In genomic region chr1:217333939-217334338, GRCh38 we compare ENCODE assay signal across 2 cellular contexts.
TF ChIP-seq lines count a peak whose summit lies in the region.

No MANE protein-coding gene starts in this region.

TF ChIP-seq in HCT116, 20 proteins besides CTCF, POLR2A, EP300 and RAD21:
- TF ChIP-seq REST (IDR thresholded peaks at IDR 0.05; ENCODE audit: low read depth) (no peak), JUND (IDR thresholded peaks at IDR 0.05) (no peak), EZH2 (IDR thresholded peaks at IDR 0.05) (no peak), ZNF274 (IDR thresholded peaks at IDR 0.05; ENCODE audit: low read depth, low read length) (no peak), CBX3 (IDR thresholded peaks at IDR 0.05; ENCODE audit: low read depth) (no peak), SRF (IDR thresholded peaks at IDR 0.05; ENCODE audit: low read depth) (no peak), FOSL1 (IDR thresholded peaks at IDR 0.05; ENCODE audit: low read depth) (no peak), ZBTB33 (IDR thresholded peaks at IDR 0.05; ENCODE audit: extremely low read depth, insufficient replicate concordance, low read length) (no peak), ELF1 (IDR thresholded peaks at IDR 0.05; ENCODE audit: borderline replicate concordance, low read depth) (no peak), MAX (IDR thresholded peaks at IDR 0.05) (no peak), EGR1 (IDR thresholded peaks at IDR 0.05; ENCODE audit: low read depth) (no peak)

TF ChIP-seq in GM12878, 131 proteins besides CTCF, POLR2A, EP300 and RAD21 (continued from another document):
- TF ChIP-seq KAT2A (conservative IDR thresholded peaks at IDR 0.05; ENCODE audit: control insufficient read depth, low read depth, low read length), result no peak
